In genomic region chr2:147623328-147623727, GRCh38 we compare ENCODE assay signal across 10 cellular contexts.
DNase-seq lines count a peak whose midpoint lies in the region; ATAC-seq, FAIRE-seq and TF ChIP-seq lines count a peak whose summit lies in the region.
"Had no signal": no experiment of that assay in that cellular context is flagged by ENCODE, and none has a peak within 500 bp of the region (broad histone marks: within the 10 kb centered on the region; RNA-seq: fewer than 3 reads in every experiment).

No MANE protein-coding gene starts in this region.

- H3K9me3 ChIP-seq in astrocyte (ENCODE audit: insufficient read depth, low read depth, low read length): no peaks in the 10 kb centered on the region
- H3K9me3 ChIP-seq: heart right ventricle had no signal

- no peaks in the 10 kb centered on the region for H3K36me3 ChIP-seq in astrocyte (ENCODE audit: insufficient read depth, low read length)
- no peaks in the 10 kb centered on the region for H3K36me3 ChIP-seq in brain microvascular endothelial cell (replicated peaks)
- H3K36me3 ChIP-seq: heart right ventricle had no signal

- H3K36me3 Mint-ChIP-seq in astrocyte (ENCODE audit: low read depth, unreplicated experiment): no peaks in the 10 kb centered on the region

- no peak overlapping the region for H3K4me2 ChIP-seq in astrocyte (ENCODE audit: low read length)

- peaks cover 7% of the 10 kb centered on the region for H3K4me1 Mint-ChIP-seq in astrocyte (ENCODE audit: low read depth, unreplicated experiment)

- H3K4me3 ChIP-seq in astrocyte (ENCODE audit: insufficient read depth, low read depth, low read length) (no peak overlapping the region), brain microvascular endothelial cell (ENCODE audit: low read depth, low read length) (no peak overlapping the region)
- H3K4me3 ChIP-seq: heart right ventricle had no signal

- ATAC-seq in GM18508 (IDR thresholded peaks at IDR 0.05; ENCODE audit: insufficient read depth, unreplicated experiment) (peak; percentile 98), GM21526 (IDR thresholded peaks at IDR 0.05; ENCODE audit: low FRiP score, unreplicated experiment) (peak; percentile 95), HG03457 (IDR thresholded peaks at IDR 0.05; ENCODE audit: unreplicated experiment) (peak; percentile 91)
- ATAC-seq: heart right ventricle, right cardiac atrium had no signal

- no peak overlapping the region for H3K4me3 Mint-ChIP-seq in astrocyte (ENCODE audit: unreplicated experiment)

- no peak for FAIRE-seq in astrocyte (lab: Jason Lieb, UNC)

- no peaks in the 10 kb centered on the region for H3K27me3 ChIP-seq in astrocyte (ENCODE audit: insufficient read depth, low read length)
- H3K27me3 ChIP-seq in brain microvascular endothelial cell (replicated peaks): no peaks in the 10 kb centered on the region
- H3K27me3 ChIP-seq: heart right ventricle had no signal

- H3K27ac Mint-ChIP-seq in astrocyte (ENCODE audit: unreplicated experiment): peak overlapping the region; percentile 34

- H4K20me1 ChIP-seq in astrocyte (ENCODE audit: insufficient read depth, low read length): no peaks in the 10 kb centered on the region

- DNase-seq in astrocyte (ENCODE audit: low read depth) (no peak), NCI-H2227 treated with DMSO at 0.1 percent for 48 hours (lab: John Stamatoyannopoulos, UW) (no peak), HK-2 (ENCODE audit: unreplicated experiment) (no peak), brain microvascular endothelial cell (no peak)
- DNase-seq in stimulated activated CD4-positive, alpha-beta T cell treated with anti-CD3 and anti-CD28 coated beads, Interleukin-12 subunit alpha, Interleukin-12 subunit beta, amount 100 ng/mL, for 4 hours: no peak
- DNase-seq: heart right ventricle, right cardiac atrium had no signal

- no peak overlapping the region for H2AFZ ChIP-seq in astrocyte (ENCODE audit: low read depth, low read length)

- no peaks in the 10 kb centered on the region for H3K27me3 Mint-ChIP-seq in astrocyte (ENCODE audit: low read depth, unreplicated experiment)

- H3K9ac ChIP-seq in astrocyte (ENCODE audit: low read length): no peak overlapping the region

- in situ Hi-C loops in brain microvascular endothelial cell (cut with HindIII; ENCODE audit: low pct_ligation_motif_present, low sequenced_read_pairs): no loop called here

- no peaks in the 10 kb centered on the region for H3K79me2 ChIP-seq in astrocyte (ENCODE audit: insufficient read depth, low read length)

- H3K27ac ChIP-seq in astrocyte (ENCODE audit: low read depth, low read length): no peak overlapping the region
- no peak overlapping the region for H3K27ac ChIP-seq in brain microvascular endothelial cell
- H3K27ac ChIP-seq: heart right ventricle had no signal

- H3K4me1 ChIP-seq in astrocyte (ENCODE audit: insufficient read depth, low read length): no peaks in the 10 kb centered on the region
- H3K4me1 ChIP-seq: heart right ventricle had no signal

- TF ChIP-seq CTCF in astrocyte (IDR thresholded peaks at IDR 0.05; ENCODE audit: insufficient read depth, low read depth, low read length) (no peak), brain microvascular endothelial cell (IDR thresholded peaks at IDR 0.05; ENCODE audit: low read depth, low read length, missing control alignments) (no peak)

- H3K9me3 Mint-ChIP-seq in astrocyte (ENCODE audit: unreplicated experiment): no peaks in the 10 kb centered on the region
